In genomic region chr1:89128003-89128458, GRCh38 we compare ENCODE assay signal across 1 cellular context.
TF ChIP-seq lines count a peak whose summit lies in the region.

No MANE protein-coding gene starts in this region.

TF ChIP-seq in K562, 482 proteins besides CTCF, POLR2A, EP300 and RAD21:
- TF ChIP-seq MAZ (CRISPR knock-in tag; conservative IDR thresholded peaks at IDR 0.05 in 1 of 2, IDR thresholded peaks at IDR 0.05 in 1 of 2) (0 out of 4 replicates have a peak, but pooled peaks of 1 of the 2 experiments have one; percentile 18), ZFX (CRISPR knock-in tag; IDR thresholded peaks at IDR 0.05) (peak; percentile 39; the same call in 1 of the 2 replicates), CXXC5 (CRISPR knock-in tag; IDR thresholded peaks at IDR 0.05) (peak; percentile 27; the same call in 1 of the 2 replicates), PHF8 (IDR thresholded peaks at IDR 0.05; ENCODE audit: borderline replicate concordance, low read length) (peak; percentile 29; the same call in 1 of the 2 replicates), RBFOX2 (IDR thresholded peaks at IDR 0.05; ENCODE audit: low read depth, low read length) (0 out of 2 replicates have a peak, but pooled peaks have one; percentile 13), E2F6 (IDR thresholded peaks at IDR 0.05; ENCODE audit: borderline replicate concordance in 1 of 2, extremely low read depth in 1 of 2, insufficient read depth in 1 of 2, insufficient read length in 1 of 2, low read depth in 1 of 2, low read length in 1 of 2, poor library complexity in 1 of 2, severe bottlenecking in 1 of 2) (peak in 1 of 2 experiments; percentile 52), TFAP4 (CRISPR knock-in tag; IDR thresholded peaks at IDR 0.05; ENCODE audit: borderline replicate concordance) (peak; percentile 71), NRF1 (conservative IDR thresholded peaks at IDR 0.05 in 1 of 2, IDR thresholded peaks at IDR 0.05 in 1 of 2) (peak; percentile 26 to 57; a peak in 3 of 4 replicates)
